23 cellular contexts compared by ENCODE assay signal in genomic region chr1:68279846-68280245, GRCh38. TPM values are rescaled to one million over a fixed set of nuclear protein-coding genes. Genes with fewer than 3 reads are reported as not detected.
"Had no signal": no experiment of that assay in that cellular context is flagged by ENCODE, and none has a peak within 500 bp of the region (broad histone marks: within the 10 kb centered on the region; RNA-seq: fewer than 3 reads in every experiment).

No MANE protein-coding gene starts in this region.

- H3K9me3 ChIP-seq: MG63, SK-N-SH had no signal

- H3K9ac ChIP-seq: SK-N-SH had no signal

- H3K36me3 ChIP-seq: MG63 had no signal

- H3K4me3 ChIP-seq: MG63 had no signal

- ATAC-seq: Panc1, PC-3 had no signal

- H3K27ac ChIP-seq: RWPE1 had no signal

- DNase-seq: Karpas-422; KG1; MG63; NCI-H1092 treated with DMSO at 0.1 percent for 48 hours; NCI-H1436; NCI-H187; NCI-H2029; NCI-H2081 treated with DMSO at 0.1 percent for 48 hours; NCI-H2171; NCI-H226; NCI-H446; NCI-H510A; NCI-H524 treated with DMSO at 0.1 percent for 48 hours; NCI-H69; NCI-H774; NK-92 treated with Interleukin-12 subunit alpha and Interleukin-12 subunit beta, amount 100 ng/mL, for 24 hours; PC-3; SHP77; SK-N-SH; SW 1271 had no signal

- H3K27me3 ChIP-seq: MG63 had no signal

- H3K4me2 ChIP-seq: SK-N-SH had no signal

- H3K9me2 ChIP-seq: SK-N-SH had no signal

RNA-seq across cellular contexts. Expression of gene WLS, which starts 47.5 kb away (rescaled TPM):
- total RNA-seq: OCI-LY7 had no signal
